ENCODE assay signal across 17 cellular contexts in genomic region chr1:230003409-230003808, GRCh38.
DNase-seq lines count a peak whose midpoint lies in the region; ATAC-seq and TF ChIP-seq lines count a peak whose summit lies in the region.
"Had no signal": no experiment of that assay in that cellular context is flagged by ENCODE, and none has a peak within 500 bp of the region (broad histone marks: within the 10 kb centered on the region; RNA-seq: fewer than 3 reads in every experiment).

No MANE protein-coding gene starts in this region.

- no peaks in the 10 kb centered on the region for H3K27me3 Mint-ChIP-seq in dendritic cell treated with granulocyte-macrophage colony-stimulating factor and Interleukin-4, amounts not matched to agents 40 ng/mL and 50 ng/mL, for 4 days
- peaks cover 18% of the 10 kb centered on the region for H3K27me3 Mint-ChIP-seq in nephron (ENCODE audit: low read depth)

- H3K27ac Mint-ChIP-seq in dendritic cell treated with granulocyte-macrophage colony-stimulating factor and Interleukin-4, amounts not matched to agents 40 ng/mL and 50 ng/mL, for 4 days, result peak overlapping the region; percentile 55
- peak overlapping the region in 2 of 3 experiments; percentile 21 to 89 for H3K27ac Mint-ChIP-seq in nephron
- H3K27ac Mint-ChIP-seq: B cell; CD4-positive, alpha-beta memory T cell; HFFc6 had no signal

- no peak for DNase-seq in HL-60 (ENCODE audit: low read depth in 1 of 2, low spot score in 1 of 2)
- DNase-seq in activated CD4-positive, alpha-beta T cell treated with anti-CD3 and anti-CD28 coated beads for 48 hours, result no peak
- DNase-seq in ovary, result no peak
- no peak for DNase-seq in C1 segment of cervical spinal cord (lab: John Stamatoyannopoulos, UW)
- DNase-seq: Calu3; CD4-positive, alpha-beta memory T cell; COR-L47; DMS53; DMS79 treated with DMSO at 0.1 percent for 48 hours; GOT3; HFFc6 had no signal

- no peak overlapping the region for H3K4me3 Mint-ChIP-seq in dendritic cell treated with granulocyte-macrophage colony-stimulating factor and Interleukin-4, amounts not matched to agents 40 ng/mL and 50 ng/mL, for 4 days
- H3K4me3 Mint-ChIP-seq in nephron, result no peak overlapping the region
- H3K4me3 Mint-ChIP-seq: B cell; CD4-positive, alpha-beta memory T cell; HFFc6 had no signal

- TF ChIP-seq EP300 in ovary (IDR thresholded peaks at IDR 0.05), result no peak

- H3K4me3 ChIP-seq in HL-60 (replicated peaks; ENCODE audit: insufficient read depth, low read length) (no peak overlapping the region), ovary (no peak overlapping the region)
- H3K4me3 ChIP-seq: BLaER1, HAP-1 had no signal

- H3K9me3 ChIP-seq in ovary, result no peaks in the 10 kb centered on the region
- H3K9me3 ChIP-seq: BLaER1, HAP-1 had no signal

- no peaks in the 10 kb centered on the region for H3K9me3 Mint-ChIP-seq in dendritic cell treated with granulocyte-macrophage colony-stimulating factor and Interleukin-4, amounts not matched to agents 40 ng/mL and 50 ng/mL, for 4 days
- no peaks in the 10 kb centered on the region for H3K9me3 Mint-ChIP-seq in nephron
- H3K9me3 Mint-ChIP-seq: CD4-positive, alpha-beta memory T cell; HFFc6 had no signal

- TF ChIP-seq POLR2A in ovary (IDR thresholded peaks at IDR 0.05), result no peak

- no peak for TF ChIP-seq CTCF in HL-60 (IDR thresholded peaks at IDR 0.05; ENCODE audit: insufficient read depth, low read length)
- TF ChIP-seq CTCF in nephron (IDR thresholded peaks at IDR 0.05; ENCODE audit: unreplicated experiment in 3 of 3), result no peak
- no peak for TF ChIP-seq CTCF in ovary (IDR thresholded peaks at IDR 0.05)

- H3K27ac ChIP-seq in HL-60 (replicated peaks) (peak overlapping the region; percentile 53), ovary (no peak overlapping the region)
- H3K27ac ChIP-seq: BLaER1 had no signal

- intact Hi-C loops in dendritic cell treated with granulocyte-macrophage colony-stimulating factor and Interleukin-4, amounts not matched to agents 40 ng/mL and 50 ng/mL, for 4 days (cut with micrococcal nuclease), result loop anchor here (5.0 kb wide), 1 partner anchor 64 kb away; the partner anchor contains the start of gene GALNT2
- intact Hi-C loops in ovary (cut with DNase I), result no loop called here

- H3K36me3 ChIP-seq in ovary, result no peaks in the 10 kb centered on the region
- H3K36me3 ChIP-seq: BLaER1, HAP-1 had no signal

- H3K4me1 Mint-ChIP-seq in dendritic cell treated with granulocyte-macrophage colony-stimulating factor and Interleukin-4, amounts not matched to agents 40 ng/mL and 50 ng/mL, for 4 days (ENCODE audit: low read depth), result peaks cover 52% of the 10 kb centered on the region
- peaks cover 50% of the 10 kb centered on the region for H3K4me1 Mint-ChIP-seq in nephron
- H3K4me1 Mint-ChIP-seq: B cell; CD4-positive, alpha-beta memory T cell had no signal

- 94 to 96% (median 95%) methylated on average over 6 of the region's 6 CpGs for WGBS in ovary, 3 donors

- ATAC-seq in HG02870 (IDR thresholded peaks at IDR 0.05; ENCODE audit: unreplicated experiment), result no peak

- no peaks in the 10 kb centered on the region for H3K27me3 ChIP-seq in HL-60 (ENCODE audit: insufficient read depth, poor library complexity, severe bottlenecking)
- no peaks in the 10 kb centered on the region for H3K27me3 ChIP-seq in ovary
- H3K27me3 ChIP-seq: BLaER1 had no signal

- peaks cover 5% of the 10 kb centered on the region for H3K4me1 ChIP-seq in ovary (ENCODE audit: insufficient read depth)
- H3K4me1 ChIP-seq: BLaER1, HAP-1 had no signal

- H3K36me3 Mint-ChIP-seq in dendritic cell treated with granulocyte-macrophage colony-stimulating factor and Interleukin-4, amounts not matched to agents 40 ng/mL and 50 ng/mL, for 4 days (ENCODE audit: low read depth), result no peaks in the 10 kb centered on the region
- H3K36me3 Mint-ChIP-seq in nephron (ENCODE audit: low read depth), result no peaks in the 10 kb centered on the region
- H3K36me3 Mint-ChIP-seq: CD4-positive, alpha-beta memory T cell had no signal
